ENCODE assay signal across 10 cellular contexts in genomic region chrX:19625612-19626011, GRCh38.
DNase-seq lines count a peak whose midpoint lies in the region; ATAC-seq and TF ChIP-seq lines count a peak whose summit lies in the region.
"Had no signal": no experiment of that assay in that cellular context is flagged by ENCODE, and none has a peak within 500 bp of the region (broad histone marks: within the 10 kb centered on the region; RNA-seq: fewer than 3 reads in every experiment).

No MANE protein-coding gene starts in this region.

- TF ChIP-seq CTCF in natural killer cell (IDR thresholded peaks at IDR 0.05), result no peak
- TF ChIP-seq CTCF in BE2C (IDR thresholded peaks at IDR 0.05; ENCODE audit: low read depth, low read length), result no peak

- no peaks in the 10 kb centered on the region for H3K9me3 Mint-ChIP-seq in activated T-helper 17 cell treated with anti-CD3 and anti-CD28 coated beads, Interleukin-2, amount 50 U/mL, for 72 hours
- H3K9me3 Mint-ChIP-seq in natural killer cell, result no peaks in the 10 kb centered on the region

- no peak overlapping the region for H3K4me3 ChIP-seq in BE2C (ENCODE audit: low read depth, low read length)
- H3K4me3 ChIP-seq: BLaER1, skin epidermis had no signal

- H3K27ac Mint-ChIP-seq in activated T-helper 17 cell treated with anti-CD3 and anti-CD28 coated beads, Interleukin-2, amount 50 U/mL, for 72 hours, result peak overlapping the region; percentile 91
- H3K27ac Mint-ChIP-seq in natural killer cell, result peak overlapping the region; percentile 87 to 91

- H3K27me3 Mint-ChIP-seq in activated T-helper 17 cell treated with anti-CD3 and anti-CD28 coated beads, Interleukin-2, amount 50 U/mL, for 72 hours, result no peaks in the 10 kb centered on the region
- no peaks in the 10 kb centered on the region for H3K27me3 Mint-ChIP-seq in natural killer cell (ENCODE audit: low read depth in 2 of 2)

- H3K4me1 Mint-ChIP-seq in activated T-helper 17 cell treated with anti-CD3 and anti-CD28 coated beads, Interleukin-2, amount 50 U/mL, for 72 hours, result peaks cover 40% of the 10 kb centered on the region
- peaks cover 46 to 56% of the 10 kb centered on the region in 2 donors for H3K4me1 Mint-ChIP-seq in natural killer cell

- H3K27me3 ChIP-seq in BE2C, result no peaks in the 10 kb centered on the region
- H3K27me3 ChIP-seq: BLaER1 had no signal

- H3K4me1 ChIP-seq in BE2C, result no peaks in the 10 kb centered on the region
- H3K4me1 ChIP-seq: BLaER1 had no signal

- H3K36me3 Mint-ChIP-seq in activated T-helper 17 cell treated with anti-CD3 and anti-CD28 coated beads, Interleukin-2, amount 50 U/mL, for 72 hours (ENCODE audit: low read depth), result peaks cover 38% of the 10 kb centered on the region
- H3K36me3 Mint-ChIP-seq in natural killer cell, result no peaks in the 10 kb centered on the region

- intact Hi-C loops in natural killer cell (cut with micrococcal nuclease), result no loop called here

- peak overlapping the region; percentile 71 for H3K4me3 Mint-ChIP-seq in activated T-helper 17 cell treated with anti-CD3 and anti-CD28 coated beads, Interleukin-2, amount 50 U/mL, for 72 hours
- H3K4me3 Mint-ChIP-seq in natural killer cell, result peak overlapping the region; percentile 37

- peak; percentile 45 for DNase-seq in stimulated activated naive CD4-positive, alpha-beta T cell treated with Interleukin-2 at 50 U/mL for 16 hours (lab: John Stamatoyannopoulos, UW)
- DNase-seq in stimulated activated naive CD4-positive, alpha-beta T cell (lab: John Stamatoyannopoulos, UW), result no peak
- DNase-seq in natural killer cell (peak; percentile 18), NCI-H187 treated with DMSO at 0.1 percent for 48 hours (lab: John Stamatoyannopoulos, UW) (no peak), D341Med (ENCODE audit: low spot score) (no peak), BE2C (no peak)

- H3K36me3 ChIP-seq in BE2C, result no peaks in the 10 kb centered on the region

- peak; percentile 78 for ATAC-seq in activated T-helper 17 cell treated with anti-CD3 and anti-CD28 coated beads, Interleukin-2, amount 50 U/mL, for 72 hours (replicated peaks)
- ATAC-seq in natural killer cell (peak in 2 of 3 donors; percentile 71 to 76), GM18873 (IDR thresholded peaks at IDR 0.05; ENCODE audit: low FRiP score, unreplicated experiment) (no peak)

- H3K9me3 ChIP-seq in BE2C, result no peaks in the 10 kb centered on the region
- H3K9me3 ChIP-seq: BLaER1 had no signal

Comparison
In these comparisons a context has a peak if more than half of its experiments do, and no peak if none do; other contexts are left out.
1. DNase-seq: peak in stimulated activated naive CD4-positive, alpha-beta T cell treated with Interleukin-2 at 50 U/mL for 16 hours (single experiment) and natural killer cell (single experiment); none in stimulated activated naive CD4-positive, alpha-beta T cell (0 of 6), NCI-H187 treated with DMSO at 0.1 percent for 48 hours (single experiment), D341Med (single experiment) and BE2C (single experiment).